In the genomic region with DNA sequence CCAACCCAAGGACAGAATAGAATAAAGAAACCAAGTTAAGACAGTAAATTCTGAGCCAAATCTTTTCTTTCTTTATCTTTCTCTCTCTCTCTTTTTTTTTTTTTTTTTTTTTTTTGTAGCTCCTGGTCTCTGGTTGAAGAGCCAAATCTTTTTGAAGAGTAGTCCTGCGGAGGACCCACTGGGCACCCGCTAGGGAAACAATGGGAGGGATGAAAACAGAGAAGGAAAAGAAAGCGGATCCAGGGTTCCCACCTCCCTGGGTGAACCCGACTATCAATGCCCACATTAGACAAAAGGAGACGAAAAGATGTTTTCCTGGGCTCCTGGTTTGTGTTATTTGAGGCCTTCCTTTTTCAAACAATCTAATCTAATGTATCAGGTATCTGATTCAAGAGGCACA, we compare ENCODE assay signal across 16 cellular contexts. TPM values are rescaled to one million over a fixed set of nuclear protein-coding genes. Genes with fewer than 3 reads are reported as not detected.
A peak's percentile ranks its signal among the peaks of the same experiment; 100 is the strongest.
DNase-seq lines count a peak whose midpoint lies in the region; TF ChIP-seq lines count a peak whose summit lies in the region.
"Had no signal": no experiment of that assay in that cellular context is flagged by ENCODE, and none has a peak within 500 bp of the region (broad histone marks: within the 10 kb centered on the region; RNA-seq: fewer than 3 reads in every experiment).

No MANE protein-coding gene starts in this region.

- TF ChIP-seq CTCF in colonic mucosa (IDR thresholded peaks at IDR 0.05) (no peak), transverse colon (IDR thresholded peaks at IDR 0.05) (no peak)

- no peaks in the 10 kb centered on the region for H3K36me3 ChIP-seq in HUES48 (ENCODE audit: control insufficient read depth, insufficient read depth, low read length)
- no peaks in the 10 kb centered on the region for H3K36me3 ChIP-seq in colonic mucosa
- H3K36me3 ChIP-seq in transverse colon, result no peaks in the 10 kb centered on the region

- H3K9ac ChIP-seq in HUES48 (ENCODE audit: low read depth, low read length) (no peak overlapping the region), colonic mucosa (ENCODE audit: low read depth in 2 of 2, low read length in 2 of 2) (peak overlapping the region in 1 of 2 donors; percentile 41)

- intact Hi-C loops in colonic mucosa (cut with DNase I) (no loop called here), transverse colon (cut with DNase I; ENCODE audit: low total_unique reads) (no loop called here)

- H3K4me1 ChIP-seq in HUES48 (ENCODE audit: control insufficient read depth, insufficient read depth, low read length) (peaks cover 11% of the 10 kb centered on the region), colonic mucosa (no peaks in the 10 kb centered on the region), transverse colon (peaks cover 0 to 61% (median 15%) of the 10 kb centered on the region in 4 donors)

- 60 to 69% methylated on average over 3 to 5 of the region's 5 CpGs for WGBS in transverse colon (ENCODE audit: low coverage in 1 of 2), 2 donors

- DNase-seq in NCI-H2107 treated with DMSO at 0.1 percent for 48 hours (lab: John Stamatoyannopoulos, UW; ENCODE audit: unreplicated experiment), result peak; percentile 47
- DNase-seq in NCI-H2107 (lab: John Stamatoyannopoulos, UW), result no peak
- DNase-seq in colonic mucosa, result no peak
- DNase-seq in transverse colon, result no peak
- DNase-seq in pons (ENCODE audit: low spot score), result no peak
- DNase-seq in AML-193 (lab: John Stamatoyannopoulos, UW), result no peak
- DNase-seq: DND-41, GDM1, HFFc6, KBM-7, NCI-H187, NCI-H446, SIG-M5 had no signal

- no peaks in the 10 kb centered on the region for H3K9me3 ChIP-seq in HUES48 (ENCODE audit: control insufficient read depth, insufficient read depth, low read length)
- H3K9me3 ChIP-seq in colonic mucosa, result no peaks in the 10 kb centered on the region
- H3K9me3 ChIP-seq in transverse colon, result no peaks in the 10 kb centered on the region
- H3K9me3 ChIP-seq: A549 had no signal

- H3K27me3 ChIP-seq in HUES48 (ENCODE audit: control insufficient read depth, insufficient read depth, low read length), result no peaks in the 10 kb centered on the region
- H3K27me3 ChIP-seq in colonic mucosa, result no peaks in the 10 kb centered on the region
- H3K27me3 ChIP-seq in transverse colon, result no peaks in the 10 kb centered on the region

- H3K27ac ChIP-seq in HUES48 (ENCODE audit: low read depth, low read length), result peak overlapping the region; percentile 63
- peak overlapping the region; percentile 70 for H3K27ac ChIP-seq in colonic mucosa
- H3K27ac ChIP-seq in transverse colon, result peak overlapping the region; percentile 70 to 84 (median 80)
- H3K27ac ChIP-seq: A549, HL-60 had no signal

- no peak for TF ChIP-seq POLR2A in transverse colon (IDR thresholded peaks at IDR 0.05)

- in situ Hi-C loops in transverse colon (cut with MboI; ENCODE audit: low pct_ligation_motif_present in 1 of 4, low pct_unique_long_range_greater_than_20kb in 1 of 4, low sequenced_read_pairs in 3 of 4), result no loop called here

- H3K4me3 ChIP-seq in HUES48 (ENCODE audit: low read depth, low read length) (no peak overlapping the region; the same call in 1 of the 2 replicates), colonic mucosa (no peak overlapping the region), transverse colon (no peak overlapping the region)
- H3K4me3 ChIP-seq: A549 had no signal

- no peak for TF ChIP-seq EP300 in transverse colon (IDR thresholded peaks at IDR 0.05; ENCODE audit: low read depth)

RNA-seq across cellular contexts. Expression of gene FBXO28, which starts 49.8 kb away (rescaled TPM):
- total RNA-seq in colonic mucosa, result 10 to 100 TPM; 35.1 to 42.7 TPM
- 10 to 100 TPM in 3 of 4 donors, 1 to 10 TPM in 1; 7.0 to 31.0 (median 26.4) TPM for total RNA-seq in transverse colon
